ENCODE assay signal across 1 cellular context in the genomic region with DNA sequence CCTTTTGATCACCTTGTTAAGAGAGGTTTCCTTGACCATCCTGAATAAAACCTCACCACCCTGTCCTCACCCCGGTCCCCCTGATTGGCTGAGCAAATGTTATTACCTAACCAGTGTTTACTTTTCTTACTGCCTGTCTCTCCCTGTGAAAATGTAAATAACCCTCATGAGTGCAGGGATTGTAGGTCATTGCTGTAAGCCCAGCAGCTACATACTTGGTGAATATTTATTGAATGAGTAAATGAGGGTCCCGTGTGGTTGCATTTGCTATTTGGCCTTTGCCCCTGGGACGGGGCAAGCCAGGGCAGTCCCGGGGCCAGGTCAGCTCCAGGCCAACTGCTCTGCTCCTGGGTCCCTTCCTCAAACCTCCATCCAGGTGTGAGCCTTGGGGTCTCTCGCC.
TF ChIP-seq lines count a peak whose summit lies in the region.

No MANE protein-coding gene starts in this region.

TF ChIP-seq in HepG2, 621 proteins besides CTCF, POLR2A, EP300 and RAD21 (continued from another document and continues in another):
- TF ChIP-seq SALL2 (CRISPR knock-in tag; IDR thresholded peaks at IDR 0.05) (no peak), U2AF2 (IDR thresholded peaks at IDR 0.05; ENCODE audit: low read depth, low read length) (no peak), HMG20B (CRISPR knock-in tag; conservative IDR thresholded peaks at IDR 0.05) (no peak; the same call in 1 of the 2 replicates), ZBTB1 (CRISPR knock-in tag; IDR thresholded peaks at IDR 0.05; ENCODE audit: borderline replicate concordance) (no peak), DBP (CRISPR knock-in tag; IDR thresholded peaks at IDR 0.05; ENCODE audit: not compliant biosample characterization) (no peak), KDM5B (CRISPR knock-in tag; IDR thresholded peaks at IDR 0.05; ENCODE audit: borderline replicate concordance) (no peak), MXI1 (IDR thresholded peaks at IDR 0.05; ENCODE audit: borderline replicate concordance, low read depth, low read length) (no peak), BHLHE40 (IDR thresholded peaks at IDR 0.05; ENCODE audit: low read length) (peak; percentile 62), HDAC2 (CRISPR knock-in tag; IDR thresholded peaks at IDR 0.05) (peak; percentile 65; the same call in 1 of the 2 replicates), RARA (CRISPR knock-in tag; IDR thresholded peaks at IDR 0.05) (peak; percentile 97), THAP11 (CRISPR knock-in tag; IDR thresholded peaks at IDR 0.05) (peak; percentile 42), FOXP1 (IDR thresholded peaks at IDR 0.05) (no peak; the same call in 1 of the 2 replicates), FOXP1 (CRISPR knock-in tag; IDR thresholded peaks at IDR 0.05) (peak; percentile 85), RXRB (CRISPR knock-in tag; IDR thresholded peaks at IDR 0.05; ENCODE audit: borderline replicate concordance) (peak; percentile 95), FIP1L1 (IDR thresholded peaks at IDR 0.05; ENCODE audit: borderline replicate concordance, insufficient read depth, low read depth, low read length) (no peak), KLF12 (CRISPR knock-in tag; IDR thresholded peaks at IDR 0.05; ENCODE audit: borderline replicate concordance) (no peak), SALL1 (CRISPR knock-in tag; IDR thresholded peaks at IDR 0.05) (peak; percentile 84), HOXA5 (CRISPR knock-in tag; IDR thresholded peaks at IDR 0.05) (no peak), FOXJ3 (CRISPR knock-in tag; IDR thresholded peaks at IDR 0.05; ENCODE audit: borderline replicate concordance) (peak; percentile 57; the same call in 1 of the 2 replicates), ZNF678 (CRISPR knock-in tag; IDR thresholded peaks at IDR 0.05) (no peak), PHF21A (CRISPR knock-in tag; IDR thresholded peaks at IDR 0.05) (peak; percentile 94), FOXA1 (IDR thresholded peaks at IDR 0.05) (peak; percentile 95), FOXA1 (CRISPR knock-in tag; IDR thresholded peaks at IDR 0.05) (peak; percentile 98), ZNF33B (CRISPR knock-in tag; IDR thresholded peaks at IDR 0.05) (no peak), RERE (CRISPR knock-in tag; IDR thresholded peaks at IDR 0.05; ENCODE audit: low read depth) (0 out of 2 replicates have a peak, but pooled peaks have one; percentile 56), ZNF883 (CRISPR knock-in tag; IDR thresholded peaks at IDR 0.05; ENCODE audit: not compliant biosample characterization) (no peak)
- TF ChIP-seq, protein P1, sequence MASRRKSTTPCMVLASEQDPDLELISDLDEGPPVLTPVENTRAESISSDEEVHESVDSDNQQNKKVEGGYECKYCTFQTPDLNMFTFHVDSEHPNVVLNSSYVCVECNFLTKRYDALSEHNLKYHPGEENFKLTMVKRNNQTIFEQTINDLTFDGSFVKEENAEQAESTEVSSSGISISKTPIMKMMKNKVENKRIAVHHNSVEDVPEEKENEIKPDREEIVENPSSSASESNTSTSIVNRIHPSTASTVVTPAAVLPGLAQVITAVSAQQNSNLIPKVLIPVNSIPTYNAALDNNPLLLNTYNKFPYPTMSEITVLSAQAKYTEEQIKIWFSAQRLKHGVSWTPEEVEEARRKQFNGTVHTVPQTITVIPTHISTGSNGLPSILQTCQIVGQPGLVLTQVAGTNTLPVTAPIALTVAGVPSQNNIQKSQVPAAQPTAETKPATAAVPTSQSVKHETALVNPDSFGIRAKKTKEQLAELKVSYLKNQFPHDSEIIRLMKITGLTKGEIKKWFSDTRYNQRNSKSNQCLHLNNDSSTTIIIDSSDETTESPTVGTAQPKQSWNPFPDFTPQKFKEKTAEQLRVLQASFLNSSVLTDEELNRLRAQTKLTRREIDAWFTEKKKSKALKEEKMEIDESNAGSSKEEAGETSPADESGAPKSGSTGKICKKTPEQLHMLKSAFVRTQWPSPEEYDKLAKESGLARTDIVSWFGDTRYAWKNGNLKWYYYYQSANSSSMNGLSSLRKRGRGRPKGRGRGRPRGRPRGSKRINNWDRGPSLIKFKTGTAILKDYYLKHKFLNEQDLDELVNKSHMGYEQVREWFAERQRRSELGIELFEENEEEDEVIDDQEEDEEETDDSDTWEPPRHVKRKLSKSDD (CRISPR knock-in tag; IDR thresholded peaks at IDR 0.05; ENCODE audit: low read depth) = no peak
- TF ChIP-seq, protein P2, sequence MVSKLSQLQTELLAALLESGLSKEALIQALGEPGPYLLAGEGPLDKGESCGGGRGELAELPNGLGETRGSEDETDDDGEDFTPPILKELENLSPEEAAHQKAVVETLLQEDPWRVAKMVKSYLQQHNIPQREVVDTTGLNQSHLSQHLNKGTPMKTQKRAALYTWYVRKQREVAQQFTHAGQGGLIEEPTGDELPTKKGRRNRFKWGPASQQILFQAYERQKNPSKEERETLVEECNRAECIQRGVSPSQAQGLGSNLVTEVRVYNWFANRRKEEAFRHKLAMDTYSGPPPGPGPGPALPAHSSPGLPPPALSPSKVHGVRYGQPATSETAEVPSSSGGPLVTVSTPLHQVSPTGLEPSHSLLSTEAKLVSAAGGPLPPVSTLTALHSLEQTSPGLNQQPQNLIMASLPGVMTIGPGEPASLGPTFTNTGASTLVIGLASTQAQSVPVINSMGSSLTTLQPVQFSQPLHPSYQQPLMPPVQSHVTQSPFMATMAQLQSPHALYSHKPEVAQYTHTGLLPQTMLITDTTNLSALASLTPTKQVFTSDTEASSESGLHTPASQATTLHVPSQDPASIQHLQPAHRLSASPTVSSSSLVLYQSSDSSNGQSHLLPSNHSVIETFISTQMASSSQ (IDR thresholded peaks at IDR 0.05; ENCODE audit: low read depth) = 0 out of 2 replicates have a peak, but pooled peaks have one; percentile 42
- TF ChIP-seq, protein P2 (CRISPR knock-in tag; IDR thresholded peaks at IDR 0.05; ENCODE audit: borderline replicate concordance) = peak; percentile 75; the same call in 1 of the 2 replicates
- TF ChIP-seq, protein P3, sequence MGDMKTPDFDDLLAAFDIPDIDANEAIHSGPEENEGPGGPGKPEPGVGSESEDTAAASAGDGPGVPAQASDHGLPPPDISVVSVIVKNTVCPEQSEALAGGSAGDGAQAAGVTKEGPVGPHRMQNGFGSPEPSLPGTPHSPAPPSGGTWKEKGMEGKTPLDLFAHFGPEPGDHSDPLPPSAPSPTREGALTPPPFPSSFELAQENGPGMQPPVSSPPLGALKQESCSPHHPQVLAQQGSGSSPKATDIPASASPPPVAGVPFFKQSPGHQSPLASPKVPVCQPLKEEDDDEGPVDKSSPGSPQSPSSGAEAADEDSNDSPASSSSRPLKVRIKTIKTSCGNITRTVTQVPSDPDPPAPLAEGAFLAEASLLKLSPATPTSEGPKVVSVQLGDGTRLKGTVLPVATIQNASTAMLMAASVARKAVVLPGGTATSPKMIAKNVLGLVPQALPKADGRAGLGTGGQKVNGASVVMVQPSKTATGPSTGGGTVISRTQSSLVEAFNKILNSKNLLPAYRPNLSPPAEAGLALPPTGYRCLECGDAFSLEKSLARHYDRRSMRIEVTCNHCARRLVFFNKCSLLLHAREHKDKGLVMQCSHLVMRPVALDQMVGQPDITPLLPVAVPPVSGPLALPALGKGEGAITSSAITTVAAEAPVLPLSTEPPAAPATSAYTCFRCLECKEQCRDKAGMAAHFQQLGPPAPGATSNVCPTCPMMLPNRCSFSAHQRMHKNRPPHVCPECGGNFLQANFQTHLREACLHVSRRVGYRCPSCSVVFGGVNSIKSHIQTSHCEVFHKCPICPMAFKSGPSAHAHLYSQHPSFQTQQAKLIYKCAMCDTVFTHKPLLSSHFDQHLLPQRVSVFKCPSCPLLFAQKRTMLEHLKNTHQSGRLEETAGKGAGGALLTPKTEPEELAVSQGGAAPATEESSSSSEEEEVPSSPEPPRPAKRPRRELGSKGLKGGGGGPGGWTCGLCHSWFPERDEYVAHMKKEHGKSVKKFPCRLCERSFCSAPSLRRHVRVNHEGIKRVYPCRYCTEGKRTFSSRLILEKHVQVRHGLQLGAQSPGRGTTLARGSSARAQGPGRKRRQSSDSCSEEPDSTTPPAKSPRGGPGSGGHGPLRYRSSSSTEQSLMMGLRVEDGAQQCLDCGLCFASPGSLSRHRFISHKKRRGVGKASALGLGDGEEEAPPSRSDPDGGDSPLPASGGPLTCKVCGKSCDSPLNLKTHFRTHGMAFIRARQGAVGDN (CRISPR knock-in tag; IDR thresholded peaks at IDR 0.05) = peak; percentile 68
- TF ChIP-seq, protein P4, sequence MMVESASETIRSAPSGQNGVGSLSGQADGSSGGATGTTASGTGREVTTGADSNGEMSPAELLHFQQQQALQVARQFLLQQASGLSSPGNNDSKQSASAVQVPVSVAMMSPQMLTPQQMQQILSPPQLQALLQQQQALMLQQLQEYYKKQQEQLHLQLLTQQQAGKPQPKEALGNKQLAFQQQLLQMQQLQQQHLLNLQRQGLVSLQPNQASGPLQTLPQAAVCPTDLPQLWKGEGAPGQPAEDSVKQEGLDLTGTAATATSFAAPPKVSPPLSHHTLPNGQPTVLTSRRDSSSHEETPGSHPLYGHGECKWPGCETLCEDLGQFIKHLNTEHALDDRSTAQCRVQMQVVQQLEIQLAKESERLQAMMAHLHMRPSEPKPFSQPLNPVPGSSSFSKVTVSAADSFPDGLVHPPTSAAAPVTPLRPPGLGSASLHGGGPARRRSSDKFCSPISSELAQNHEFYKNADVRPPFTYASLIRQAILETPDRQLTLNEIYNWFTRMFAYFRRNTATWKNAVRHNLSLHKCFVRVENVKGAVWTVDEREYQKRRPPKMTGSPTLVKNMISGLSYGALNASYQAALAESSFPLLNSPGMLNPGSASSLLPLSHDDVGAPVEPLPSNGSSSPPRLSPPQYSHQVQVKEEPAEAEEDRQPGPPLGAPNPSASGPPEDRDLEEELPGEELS (CRISPR knock-in tag; IDR thresholded peaks at IDR 0.05) = peak; percentile 78
- TF ChIP-seq, protein P5, sequence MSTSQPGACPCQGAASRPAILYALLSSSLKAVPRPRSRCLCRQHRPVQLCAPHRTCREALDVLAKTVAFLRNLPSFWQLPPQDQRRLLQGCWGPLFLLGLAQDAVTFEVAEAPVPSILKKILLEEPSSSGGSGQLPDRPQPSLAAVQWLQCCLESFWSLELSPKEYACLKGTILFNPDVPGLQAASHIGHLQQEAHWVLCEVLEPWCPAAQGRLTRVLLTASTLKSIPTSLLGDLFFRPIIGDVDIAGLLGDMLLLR (CRISPR knock-in tag; IDR thresholded peaks at IDR 0.05) = no peak
